8 cellular contexts compared by ENCODE assay signal in genomic region chr14:91835920-91836843, GRCh38. TPM values are rescaled to one million over a fixed set of nuclear protein-coding genes. Genes with fewer than 3 reads are reported as not detected.
DNase-seq lines count a peak whose midpoint lies in the region; ATAC-seq and TF ChIP-seq lines count a peak whose summit lies in the region.

No MANE protein-coding gene starts in this region.

- peak overlapping the region; percentile 82 for H3K4me3 Mint-ChIP-seq in GM23338

- H3K27me3 ChIP-seq in GM23338 (ENCODE audit: insufficient read depth): peaks cover 6% of the 10 kb centered on the region
- no peaks in the 10 kb centered on the region for H3K27me3 ChIP-seq in duodenal mucosa (ENCODE audit: control insufficient read depth in 1 of 2, insufficient read depth in 2 of 2, low read length in 2 of 2)

- H3K27ac Mint-ChIP-seq in GM23338: peak overlapping the region; percentile 90; the same call in 1 of the 2 replicates

- no peaks in the 10 kb centered on the region for H3F3A ChIP-seq in GM23338 (replicated peaks; ENCODE audit: low read depth)

- peaks cover 34% of the 10 kb centered on the region for H3K4me1 Mint-ChIP-seq in GM23338

- H3K4me1 ChIP-seq in GM23338 (ENCODE audit: insufficient read depth): peaks cover 31% of the 10 kb centered on the region
- peaks cover 14 to 15% of the 10 kb centered on the region in 2 donors for H3K4me1 ChIP-seq in duodenal mucosa (ENCODE audit: control insufficient read depth in 1 of 2, insufficient read depth in 2 of 2, low read length in 2 of 2)
- H3K4me1 ChIP-seq in mucosa of descending colon (ENCODE audit: low read depth): peaks cover 16% of the 10 kb centered on the region

- H3K27me3 Mint-ChIP-seq in GM23338 (ENCODE audit: insufficient read depth, low read depth, poor library complexity): no peaks in the 10 kb centered on the region

- H3K9ac ChIP-seq in duodenal mucosa (ENCODE audit: low read depth in 1 of 2, low read length in 2 of 2): peak overlapping the region; percentile 79 to 91

- peaks cover 42% of the 10 kb centered on the region for H3K79me2 ChIP-seq in GM23338 (replicated peaks; ENCODE audit: insufficient read depth)

- no peak for TF ChIP-seq CTCF in GM23338 (conservative IDR thresholded peaks at IDR 0.05; ENCODE audit: low read depth in 2 of 2)
- TF ChIP-seq CTCF in mucosa of descending colon (IDR thresholded peaks at IDR 0.05): no peak

- H3K9me2 ChIP-seq in GM23338 (ENCODE audit: insufficient read depth): no peaks in the 10 kb centered on the region; the same call in 1 of the 2 replicates

- H3K9me3 Mint-ChIP-seq in GM23338: no peaks in the 10 kb centered on the region

- H3K36me3 ChIP-seq in GM23338 (ENCODE audit: insufficient read depth) (no peaks in the 10 kb centered on the region), duodenal mucosa (ENCODE audit: control insufficient read depth in 1 of 2, insufficient read depth in 2 of 2, low read length in 2 of 2) (no peaks in the 10 kb centered on the region), mucosa of descending colon (ENCODE audit: low read depth) (no peaks in the 10 kb centered on the region)

- no peaks in the 10 kb centered on the region for H4K20me1 ChIP-seq in GM23338 (replicated peaks; ENCODE audit: insufficient read depth)

- DNase-seq in DMS153 treated with DMSO at 0.1 percent for 48 hours (lab: John Stamatoyannopoulos, UW; ENCODE audit: unreplicated experiment) (peak; percentile 60), GM23338 (ENCODE audit: low spot score) (peak; percentile 94), NCI-H1694 treated with DMSO at 0.1 percent for 48 hours (lab: John Stamatoyannopoulos, UW) (peak; percentile 55), mucosa of descending colon (peak; percentile 86 to 92 (median 91)), SHP77 treated with DMSO at 0.1 percent for 48 hours (lab: John Stamatoyannopoulos, UW) (no peak)
- DNase-seq in activated CD4-positive, alpha-beta T cell treated with anti-CD3 and anti-CD28 coated beads for 4 hours: peak; percentile 88 to 96
- peak; percentile 64 to 77 for DNase-seq in stimulated activated CD8-positive, alpha-beta memory T cell treated with anti-CD3 and anti-CD28 coated beads, Interleukin-4, amount 100 ng/mL, for 4 hours (ENCODE audit: low read depth in 2 of 2, low spot score in 1 of 2)

- H3K9me3 ChIP-seq in duodenal mucosa (ENCODE audit: control insufficient read depth in 1 of 2, low read length in 2 of 2): no peaks in the 10 kb centered on the region
- no peaks in the 10 kb centered on the region for H3K9me3 ChIP-seq in mucosa of descending colon

- peak overlapping the region; percentile 96 for H2AFZ ChIP-seq in GM23338

- intact Hi-C loops in mucosa of descending colon (cut with DNase I, micrococcal nuclease): no loop called here

- H3K27ac ChIP-seq in GM23338 (ENCODE audit: low read depth) (no peak overlapping the region), duodenal mucosa (ENCODE audit: low read depth, low read length) (peak overlapping the region; percentile 71)

- peak overlapping the region; percentile 76 for H3K4me3 ChIP-seq in GM23338
- peak overlapping the region; percentile 73 to 82 for H3K4me3 ChIP-seq in duodenal mucosa (ENCODE audit: low read depth in 1 of 2, low read length in 2 of 2)
- H3K4me3 ChIP-seq in mucosa of descending colon: peak overlapping the region; percentile 42

- no peaks in the 10 kb centered on the region for H3K36me3 Mint-ChIP-seq in GM23338 (ENCODE audit: low read depth)

- peak overlapping the region; percentile 88 for H3K4me2 ChIP-seq in GM23338

- peak; percentile 91 for ATAC-seq in GM23338
- peak; percentile 96 for ATAC-seq in mucosa of descending colon

TF ChIP-seq in GM23338, 12 proteins besides CTCF, POLR2A, EP300 and RAD21 (continues in another document):
- TF ChIP-seq POLR2AphosphoS5 (IDR thresholded peaks at IDR 0.05; ENCODE audit: low read depth) (peak; percentile 74), EZH2phosphoT487 (IDR thresholded peaks at IDR 0.05; ENCODE audit: unreplicated experiment) (no peak), ZNF462 (CRISPR knock-in tag; IDR thresholded peaks at IDR 0.05) (no peak), ETS1 (IDR thresholded peaks at IDR 0.05) (no peak)

RNA-seq across cellular contexts. Expression of gene TC2N, which starts 31.2 kb away (rescaled TPM):
- 35.0 and 42.1 TPM in 2 replicates for total RNA-seq in GM23338 (2014; rRNA removed; shearing (Covaris generic))
- 10.0 and 10.9 TPM in 2 replicates for polyA plus RNA-seq in GM23338 (2016; fragmentation: Nextera tagmentation; extraction: Ambion mirVana)
- total RNA-seq in mucosa of descending colon: 10 to 100 TPM; 39.0 to 75.1 (median 63.6) TPM
